19 cellular contexts compared by ENCODE assay signal in genomic region chr15:62103431-62103830, GRCh38. TPM values are rescaled to one million over a fixed set of nuclear protein-coding genes. Genes with fewer than 3 reads are reported as not detected.
DNase-seq lines count a peak whose midpoint lies in the region; ATAC-seq and TF ChIP-seq lines count a peak whose summit lies in the region.
"Had no signal": no experiment of that assay in that cellular context is flagged by ENCODE, and none has a peak within 500 bp of the region (broad histone marks: within the 10 kb centered on the region; RNA-seq: fewer than 3 reads in every experiment).

No MANE protein-coding gene starts in this region.

- intact Hi-C loops in esophagus muscularis mucosa (cut with DNase I) = no loop called here
- intact Hi-C loops in activated T-helper 1 cell treated with anti-CD3 and anti-CD28 coated beads, Interleukin-12 subunit alpha, Interleukin-12 subunit beta, Interleukin-2, Interleukin-4 antibody, amounts not matched to agents 30 ng/mL and 10 ng/mL and 1 ng/mL, durations not matched to agents 14 hours and 24 hours and 36 hours (cut with micrococcal nuclease) = no loop called here

- no peak overlapping the region for H3K27ac ChIP-seq in GM23338 (ENCODE audit: low read depth)
- no peak overlapping the region for H3K27ac ChIP-seq in esophagus muscularis mucosa (replicated peaks in 1 of 4)
- H3K27ac ChIP-seq in neural progenitor cell = no peak overlapping the region

- H3K27ac Mint-ChIP-seq in GM23338 (no peak overlapping the region), neural progenitor cell (no peak overlapping the region), nephron progenitor cell (no peak overlapping the region)
- no peak overlapping the region for H3K27ac Mint-ChIP-seq in activated naive CD8-positive, alpha-beta T cell treated with anti-CD3 and anti-CD28 coated beads for 36 hours
- no peak overlapping the region for H3K27ac Mint-ChIP-seq in activated T-helper 1 cell treated with anti-CD3 and anti-CD28 coated beads, Interleukin-12 subunit alpha, Interleukin-12 subunit beta, Interleukin-2, Interleukin-4 antibody, amounts not matched to agents 30 ng/mL and 10 ng/mL and 1 ng/mL, durations not matched to agents 14 hours and 24 hours and 36 hours
- H3K27ac Mint-ChIP-seq: CD4-positive, CD25-positive, alpha-beta regulatory T cell; HFFc6 had no signal

- peaks cover 1% of the 10 kb centered on the region for H3K27me3 Mint-ChIP-seq in GM23338 (ENCODE audit: insufficient read depth, low read depth, poor library complexity)
- peaks cover 2% of the 10 kb centered on the region for H3K27me3 Mint-ChIP-seq in neural progenitor cell (ENCODE audit: insufficient read depth, low read depth)
- peaks cover 19% of the 10 kb centered on the region for H3K27me3 Mint-ChIP-seq in activated naive CD8-positive, alpha-beta T cell treated with anti-CD3 and anti-CD28 coated beads for 36 hours
- peaks cover 6% of the 10 kb centered on the region for H3K27me3 Mint-ChIP-seq in activated T-helper 1 cell treated with anti-CD3 and anti-CD28 coated beads, Interleukin-12 subunit alpha, Interleukin-12 subunit beta, Interleukin-2, Interleukin-4 antibody, amounts not matched to agents 30 ng/mL and 10 ng/mL and 1 ng/mL, durations not matched to agents 14 hours and 24 hours and 36 hours (ENCODE audit: insufficient read depth)
- no peaks in the 10 kb centered on the region for H3K27me3 Mint-ChIP-seq in nephron progenitor cell (ENCODE audit: low read depth, poor library complexity)
- H3K27me3 Mint-ChIP-seq: CD4-positive, CD25-positive, alpha-beta regulatory T cell had no signal

- no peak overlapping the region for H3K4me3 Mint-ChIP-seq in GM23338
- peak overlapping the region; percentile 50 for H3K4me3 Mint-ChIP-seq in neural progenitor cell
- no peak overlapping the region for H3K4me3 Mint-ChIP-seq in activated naive CD8-positive, alpha-beta T cell treated with anti-CD3 and anti-CD28 coated beads for 36 hours
- H3K4me3 Mint-ChIP-seq in activated T-helper 1 cell treated with anti-CD3 and anti-CD28 coated beads, Interleukin-12 subunit alpha, Interleukin-12 subunit beta, Interleukin-2, Interleukin-4 antibody, amounts not matched to agents 30 ng/mL and 10 ng/mL and 1 ng/mL, durations not matched to agents 14 hours and 24 hours and 36 hours = no peak overlapping the region
- no peak overlapping the region for H3K4me3 Mint-ChIP-seq in nephron progenitor cell
- H3K4me3 Mint-ChIP-seq: CD4-positive, CD25-positive, alpha-beta regulatory T cell; CD8-positive, alpha-beta memory T cell; HFFc6 had no signal

- H3K4me2 ChIP-seq in GM23338 = no peak overlapping the region
- H3K4me2 ChIP-seq in neural progenitor cell = no peak overlapping the region

- TF ChIP-seq CTCF in GM23338 (conservative IDR thresholded peaks at IDR 0.05; ENCODE audit: low read depth in 2 of 2) (no peak), esophagus muscularis mucosa (IDR thresholded peaks at IDR 0.05) (no peak), neural progenitor cell (IDR thresholded peaks at IDR 0.05) (no peak), nephron progenitor cell (IDR thresholded peaks at IDR 0.05) (no peak)

- no peak for TF ChIP-seq POLR2A in esophagus muscularis mucosa (IDR thresholded peaks at IDR 0.05; ENCODE audit: low read depth)

- H3K4me1 Mint-ChIP-seq in GM23338 (no peaks in the 10 kb centered on the region), neural progenitor cell (no peaks in the 10 kb centered on the region), nephron progenitor cell (peaks cover 11% of the 10 kb centered on the region)
- H3K4me1 Mint-ChIP-seq in activated naive CD8-positive, alpha-beta T cell treated with anti-CD3 and anti-CD28 coated beads for 36 hours = no peaks in the 10 kb centered on the region
- no peaks in the 10 kb centered on the region for H3K4me1 Mint-ChIP-seq in activated T-helper 1 cell treated with anti-CD3 and anti-CD28 coated beads, Interleukin-12 subunit alpha, Interleukin-12 subunit beta, Interleukin-2, Interleukin-4 antibody, amounts not matched to agents 30 ng/mL and 10 ng/mL and 1 ng/mL, durations not matched to agents 14 hours and 24 hours and 36 hours (ENCODE audit: low read depth)
- H3K4me1 Mint-ChIP-seq: CD4-positive, CD25-positive, alpha-beta regulatory T cell; CD8-positive, alpha-beta memory T cell had no signal

- no peaks in the 10 kb centered on the region for H3K9me2 ChIP-seq in GM23338 (ENCODE audit: insufficient read depth)

- peak; percentile 4 for DNase-seq in GM23338 (ENCODE audit: low spot score)
- peak; percentile 87 for DNase-seq in esophagus muscularis mucosa (ENCODE audit: extremely low spot score)
- DNase-seq in neural progenitor cell (ENCODE audit: low spot score) = no peak
- no peak for DNase-seq in activated naive CD8-positive, alpha-beta T cell treated with anti-CD3 and anti-CD28 coated beads for 36 hours
- DNase-seq in activated T-helper 1 cell treated with anti-CD3 and anti-CD28 coated beads, Interleukin-12 subunit alpha, Interleukin-12 subunit beta, Interleukin-2, Interleukin-4 antibody, amounts not matched to agents 30 ng/mL and 10 ng/mL and 1 ng/mL, durations not matched to agents 14 hours and 24 hours and 36 hours (ENCODE audit: low spot score) = no peak
- DNase-seq in nephron progenitor cell = no peak
- DNase-seq: BE2C; C1 segment of cervical spinal cord; CD4-positive, CD25-positive, alpha-beta regulatory T cell; CD8-positive, alpha-beta memory T cell; COR-L47; DMS 273 treated with DMSO at 0.1 percent for 48 hours; DMS53; DND-41; EL; HFFc6; IMR-90 had no signal

- 97% methylated on average over 7 of the region's 7 CpGs for WGBS in esophagus muscularis mucosa

- TF ChIP-seq EP300 in esophagus muscularis mucosa (IDR thresholded peaks at IDR 0.05) = no peak

- H2AFZ ChIP-seq in GM23338 = peak overlapping the region; percentile 78; the same call in 1 of the 2 replicates
- H2AFZ ChIP-seq in neural progenitor cell (replicated peaks) = no peak overlapping the region

- H3K27me3 ChIP-seq in GM23338 (ENCODE audit: insufficient read depth) (no peaks in the 10 kb centered on the region), esophagus muscularis mucosa (no peaks in the 10 kb centered on the region), neural progenitor cell (no peaks in the 10 kb centered on the region)
- H3K27me3 ChIP-seq: BE2C had no signal

- H3K9me3 Mint-ChIP-seq in GM23338 (no peaks in the 10 kb centered on the region), neural progenitor cell (no peaks in the 10 kb centered on the region), nephron progenitor cell (peaks cover 9% of the 10 kb centered on the region)
- no peaks in the 10 kb centered on the region for H3K9me3 Mint-ChIP-seq in activated naive CD8-positive, alpha-beta T cell treated with anti-CD3 and anti-CD28 coated beads for 36 hours
- H3K9me3 Mint-ChIP-seq in activated T-helper 1 cell treated with anti-CD3 and anti-CD28 coated beads, Interleukin-12 subunit alpha, Interleukin-12 subunit beta, Interleukin-2, Interleukin-4 antibody, amounts not matched to agents 30 ng/mL and 10 ng/mL and 1 ng/mL, durations not matched to agents 14 hours and 24 hours and 36 hours = no peaks in the 10 kb centered on the region
- H3K9me3 Mint-ChIP-seq: CD8-positive, alpha-beta memory T cell; HFFc6 had no signal

- H4K20me1 ChIP-seq in GM23338 (replicated peaks; ENCODE audit: insufficient read depth) (no peaks in the 10 kb centered on the region), neural progenitor cell (ENCODE audit: low read depth) (no peaks in the 10 kb centered on the region)

- no peaks in the 10 kb centered on the region for H3K79me2 ChIP-seq in GM23338 (replicated peaks; ENCODE audit: insufficient read depth)
- no peaks in the 10 kb centered on the region for H3K79me2 ChIP-seq in neural progenitor cell (ENCODE audit: low read depth)

- ATAC-seq in GM23338 = no peak
- ATAC-seq: HCT116 had no signal

- H3K4me3 ChIP-seq in GM23338 = no peak overlapping the region
- H3K4me3 ChIP-seq in esophagus muscularis mucosa = no peak overlapping the region
- no peak overlapping the region for H3K4me3 ChIP-seq in neural progenitor cell

- H3K4me1 ChIP-seq in GM23338 (ENCODE audit: insufficient read depth) = no peaks in the 10 kb centered on the region
- peaks cover 0 to 4% (median 0%) of the 10 kb centered on the region in 4 donors for H3K4me1 ChIP-seq in esophagus muscularis mucosa
- H3K4me1 ChIP-seq in neural progenitor cell = no peaks in the 10 kb centered on the region

- no peaks in the 10 kb centered on the region for H3K36me3 ChIP-seq in GM23338 (ENCODE audit: insufficient read depth)
- no peaks in the 10 kb centered on the region for H3K36me3 ChIP-seq in esophagus muscularis mucosa
- no peaks in the 10 kb centered on the region for H3K36me3 ChIP-seq in neural progenitor cell
- H3K36me3 ChIP-seq: BE2C had no signal

- H3K9ac ChIP-seq in neural progenitor cell = no peak overlapping the region

- H3K9me3 ChIP-seq in esophagus muscularis mucosa (no peaks in the 10 kb centered on the region), neural progenitor cell (ENCODE audit: low read depth) (no peaks in the 10 kb centered on the region)
- H3K9me3 ChIP-seq: BE2C had no signal

- H3K36me3 Mint-ChIP-seq in GM23338 (ENCODE audit: low read depth) = no peaks in the 10 kb centered on the region
- H3K36me3 Mint-ChIP-seq in neural progenitor cell = no peaks in the 10 kb centered on the region
- H3K36me3 Mint-ChIP-seq in activated naive CD8-positive, alpha-beta T cell treated with anti-CD3 and anti-CD28 coated beads for 36 hours = no peaks in the 10 kb centered on the region
- H3K36me3 Mint-ChIP-seq in activated T-helper 1 cell treated with anti-CD3 and anti-CD28 coated beads, Interleukin-12 subunit alpha, Interleukin-12 subunit beta, Interleukin-2, Interleukin-4 antibody, amounts not matched to agents 30 ng/mL and 10 ng/mL and 1 ng/mL, durations not matched to agents 14 hours and 24 hours and 36 hours (ENCODE audit: low read depth) = no peaks in the 10 kb centered on the region
- no peaks in the 10 kb centered on the region for H3K36me3 Mint-ChIP-seq in nephron progenitor cell (ENCODE audit: low read depth)
- H3K36me3 Mint-ChIP-seq: CD4-positive, CD25-positive, alpha-beta regulatory T cell; CD8-positive, alpha-beta memory T cell had no signal

- H3F3A ChIP-seq in GM23338 (replicated peaks; ENCODE audit: low read depth) = no peaks in the 10 kb centered on the region
- no peaks in the 10 kb centered on the region for H3F3A ChIP-seq in neural progenitor cell (ENCODE audit: low read depth)

RNA-seq across cellular contexts. Expression of gene C2CD4A, which starts 36.7 kb away (rescaled TPM):
- total RNA-seq in GM23338 (2014; rRNA removed; shearing (Covaris generic)) = 0.07 and 0.19 TPM in 2 replicates
- 0.30 TPM in 1 of 2 replicates, not detected in the other for polyA plus RNA-seq in GM23338 (2016; fragmentation: Nextera tagmentation; extraction: Ambion mirVana)
- under 1 TPM in 1 of 4 donors, not detected in 3; 0.33 TPM for total RNA-seq in esophagus muscularis mucosa
- total RNA-seq in neural progenitor cell (ENCODE audit: low replicate concordance) = not detected in 2 replicates
- under 1 TPM; 0.12 to 0.20 TPM for total RNA-seq in activated naive CD8-positive, alpha-beta T cell treated with anti-CD3 and anti-CD28 coated beads for 36 hours
- total RNA-seq in activated T-helper 1 cell treated with anti-CD3 and anti-CD28 coated beads, Interleukin-12 subunit alpha, Interleukin-12 subunit beta, Interleukin-2, Interleukin-4 antibody, amounts not matched to agents 30 ng/mL and 10 ng/mL and 1 ng/mL, durations not matched to agents 14 hours and 24 hours and 36 hours = 0.13 and 0.17 TPM in 2 replicates
- total RNA-seq: G401, HFFc6, IMR-90 had no signal
- polyA plus RNA-seq: CD8-positive, alpha-beta memory T cell; IMR-90 had no signal

RNA-seq across cellular contexts. Expression of gene VPS13C, which starts 43.2 kb away (rescaled TPM):
- total RNA-seq in GM23338 (2014; rRNA removed; shearing (Covaris generic)) = 20.5 and 28.0 TPM in 2 replicates
- polyA plus RNA-seq in GM23338 (2016; fragmentation: Nextera tagmentation; extraction: Ambion mirVana) = 6.6 and 10.2 TPM in 2 replicates
- total RNA-seq in esophagus muscularis mucosa (10 to 100 TPM; 58.5 to 86.0 (median 59.4) TPM), neural progenitor cell (ENCODE audit: low replicate concordance) (31.9 and 51.6 TPM in 2 replicates)
- 10 to 100 TPM; 29.8 to 31.5 TPM for total RNA-seq in activated naive CD8-positive, alpha-beta T cell treated with anti-CD3 and anti-CD28 coated beads for 36 hours
- 50.4 and 52.7 TPM in 2 replicates for total RNA-seq in activated T-helper 1 cell treated with anti-CD3 and anti-CD28 coated beads, Interleukin-12 subunit alpha, Interleukin-12 subunit beta, Interleukin-2, Interleukin-4 antibody, amounts not matched to agents 30 ng/mL and 10 ng/mL and 1 ng/mL, durations not matched to agents 14 hours and 24 hours and 36 hours

Comparison
In these comparisons a context has a peak if more than half of its experiments do, and no peak if none do; other contexts are left out.
1. DNase-seq: peak in GM23338 (single experiment) and esophagus muscularis mucosa (single experiment); none in neural progenitor cell (single experiment), activated naive CD8-positive, alpha-beta T cell treated with anti-CD3 and anti-CD28 coated beads for 36 hours (single experiment), activated T-helper 1 cell treated with anti-CD3 and anti-CD28 coated beads, Interleukin-12 subunit alpha, Interleukin-12 subunit beta, Interleukin-2, Interleukin-4 antibody, amounts not matched to agents 30 ng/mL and 10 ng/mL and 1 ng/mL, durations not matched to agents 14 hours and 24 hours and 36 hours (single experiment) and nephron progenitor cell (single experiment).